14 cellular contexts compared by ENCODE assay signal in genomic region chr12:89597770-89598169, GRCh38.
DNase-seq lines count a peak whose midpoint lies in the region; ATAC-seq and TF ChIP-seq lines count a peak whose summit lies in the region.
"Had no signal": no experiment of that assay in that cellular context is flagged by ENCODE, and none has a peak within 500 bp of the region (broad histone marks: within the 10 kb centered on the region; RNA-seq: fewer than 3 reads in every experiment).

No MANE protein-coding gene starts in this region.

- no peaks in the 10 kb centered on the region for H3K79me2 ChIP-seq in mammary epithelial cell (ENCODE audit: insufficient read depth, low read length)

- no peak overlapping the region for H2AFZ ChIP-seq in mammary epithelial cell (ENCODE audit: low read depth, low read length)

- peak overlapping the region; percentile 33 for H3K27ac Mint-ChIP-seq in activated CD4-positive, alpha-beta memory T cell treated with anti-CD3 and anti-CD28 coated beads for 36 hours
- H3K27ac Mint-ChIP-seq in glutamatergic neuron (ENCODE audit: unreplicated experiment): no peak overlapping the region

- no peak overlapping the region for H3K27ac ChIP-seq in mammary epithelial cell (ENCODE audit: insufficient read depth, low read depth, low read length)
- H3K27ac ChIP-seq: coronary artery had no signal

- H4K20me1 ChIP-seq in mammary epithelial cell (ENCODE audit: insufficient read depth, low read length): no peaks in the 10 kb centered on the region

- H3K9ac ChIP-seq in mammary epithelial cell (ENCODE audit: insufficient read depth, low read length): no peak overlapping the region

- dilution Hi-C loops in mammary epithelial cell (cut with HindIII; ENCODE audit: low sequenced_read_pairs): no loop called here

- no peaks in the 10 kb centered on the region for H3K9me3 ChIP-seq in mammary epithelial cell (replicated peaks; ENCODE audit: insufficient read depth, low read length)

- no peaks in the 10 kb centered on the region for H3K27me3 ChIP-seq in mammary epithelial cell (ENCODE audit: insufficient read depth, low read length)

- CTCF ChIA-PET in activated CD4-positive, alpha-beta memory T cell treated with anti-CD3 and anti-CD28 coated beads for 36 hours (lab: Charles Lee): interaction anchor here (1.8 kb wide), 1 partner anchor 54 kb away, joined by 6 read pairs; no protein-coding TSS in a partner anchor
- CTCF ChIA-PET in mammary epithelial cell (lab: Charles Lee; ENCODE audit: low non-redundant PET): no interaction called here

- H3K4me2 ChIP-seq in mammary epithelial cell (ENCODE audit: insufficient read depth, low read depth, low read length): no peak overlapping the region

- H3K9me3 Mint-ChIP-seq in activated CD4-positive, alpha-beta memory T cell treated with anti-CD3 and anti-CD28 coated beads for 36 hours: no peaks in the 10 kb centered on the region
- H3K9me3 Mint-ChIP-seq in glutamatergic neuron (ENCODE audit: unreplicated experiment): no peaks in the 10 kb centered on the region
- H3K9me3 Mint-ChIP-seq: naive thymus-derived CD8-positive, alpha-beta T cell; WTC11 had no signal

- intact Hi-C loops in activated CD4-positive, alpha-beta memory T cell treated with anti-CD3 and anti-CD28 coated beads for 36 hours (cut with micrococcal nuclease): loop anchor here (5.0 kb wide), 3 partner anchors 65 to 265 kb away; partner anchors contain the start of gene ATP2B1
- intact Hi-C loops in mammary epithelial cell (cut with micrococcal nuclease): no loop called here
- intact Hi-C loops in cardiac septum (cut with DNase I): no loop called here

- POLR2A ChIA-PET in activated CD4-positive, alpha-beta memory T cell treated with anti-CD3 and anti-CD28 coated beads for 36 hours (lab: Charles Lee): interaction anchor here (0.9 kb wide), 1 partner anchor 111 kb away, joined by 3 read pairs; the partner anchor contains the start of gene ATP2B1

- H3K4me3 ChIP-seq in mammary epithelial cell (replicated peaks in 1 of 3; ENCODE audit: insufficient read depth in 1 of 3, low read depth in 2 of 3, low read length in 3 of 3): no peak overlapping the region
- H3K4me3 ChIP-seq: coronary artery had no signal

- in situ Hi-C loops in mammary epithelial cell (cut with MboI; ENCODE audit: low sequenced_read_pairs in 2 of 2): no loop called here

- no peaks in the 10 kb centered on the region for H3K27me3 Mint-ChIP-seq in activated CD4-positive, alpha-beta memory T cell treated with anti-CD3 and anti-CD28 coated beads for 36 hours
- H3K27me3 Mint-ChIP-seq in glutamatergic neuron (ENCODE audit: unreplicated experiment): no peaks in the 10 kb centered on the region
- H3K27me3 Mint-ChIP-seq: naive thymus-derived CD8-positive, alpha-beta T cell had no signal

- WGBS in mammary epithelial cell (ENCODE audit: low coverage, missing lambda C conversion rate): 92% methylated on average over 1 of the region's 1 CpG

- H3K4me1 Mint-ChIP-seq in activated CD4-positive, alpha-beta memory T cell treated with anti-CD3 and anti-CD28 coated beads for 36 hours (ENCODE audit: low read depth): peaks cover 24% of the 10 kb centered on the region
- H3K4me1 Mint-ChIP-seq in glutamatergic neuron (ENCODE audit: low read depth, unreplicated experiment): no peaks in the 10 kb centered on the region

- TF ChIP-seq CTCF in glutamatergic neuron (IDR thresholded peaks at IDR 0.05; ENCODE audit: partially characterized antibody, unreplicated experiment) (no peak), mammary epithelial cell (conservative IDR thresholded peaks at IDR 0.05 in 1 of 2, IDR thresholded peaks at IDR 0.05 in 1 of 2; ENCODE audit: extremely low read depth in 1 of 2, insufficient read depth in 1 of 2, low read depth in 1 of 2, low read length in 2 of 2) (no peak)

- no TSS peak for BruUV-seq in mammary epithelial cell (replicated peaks; lab: Mats Ljungman, UMichigan)

- H3K36me3 ChIP-seq in mammary epithelial cell (ENCODE audit: insufficient read depth, low read length): peaks cover 9% of the 10 kb centered on the region

- H3K4me1 ChIP-seq in mammary epithelial cell (ENCODE audit: insufficient read depth, low read length): peaks cover 5% of the 10 kb centered on the region

- ATAC-seq in GM18870 (IDR thresholded peaks at IDR 0.05; ENCODE audit: unreplicated experiment) (peak; percentile 84), GM21367 (IDR thresholded peaks at IDR 0.05; ENCODE audit: unreplicated experiment) (peak; percentile 51), HG02981 (IDR thresholded peaks at IDR 0.05; ENCODE audit: unreplicated experiment) (peak; percentile 72)
- ATAC-seq: naive thymus-derived CD8-positive, alpha-beta T cell; Right ventricle myocardium inferior had no signal

- no peak overlapping the region for H3K4me3 Mint-ChIP-seq in activated CD4-positive, alpha-beta memory T cell treated with anti-CD3 and anti-CD28 coated beads for 36 hours
- H3K4me3 Mint-ChIP-seq in glutamatergic neuron (ENCODE audit: unreplicated experiment): no peak overlapping the region
- H3K4me3 Mint-ChIP-seq: naive thymus-derived CD8-positive, alpha-beta T cell; WTC11 had no signal

- peaks cover 38% of the 10 kb centered on the region for H3K36me3 Mint-ChIP-seq in activated CD4-positive, alpha-beta memory T cell treated with anti-CD3 and anti-CD28 coated beads for 36 hours
- no peaks in the 10 kb centered on the region for H3K36me3 Mint-ChIP-seq in glutamatergic neuron (ENCODE audit: unreplicated experiment)

- DNase-seq in activated CD4-positive, alpha-beta memory T cell treated with anti-CD3 and anti-CD28 coated beads for 36 hours: no peak
- DNase-seq in glutamatergic neuron: no peak
- DNase-seq in mammary epithelial cell: no peak
- no peak for DNase-seq in cardiac septum (ENCODE audit: low spot score)
- DNase-seq: Calu3; kidney; naive thymus-derived CD8-positive, alpha-beta T cell; NCI-H226 had no signal
